Comparison of ENCODE assay signal across 1 cellular context in the genomic region with DNA sequence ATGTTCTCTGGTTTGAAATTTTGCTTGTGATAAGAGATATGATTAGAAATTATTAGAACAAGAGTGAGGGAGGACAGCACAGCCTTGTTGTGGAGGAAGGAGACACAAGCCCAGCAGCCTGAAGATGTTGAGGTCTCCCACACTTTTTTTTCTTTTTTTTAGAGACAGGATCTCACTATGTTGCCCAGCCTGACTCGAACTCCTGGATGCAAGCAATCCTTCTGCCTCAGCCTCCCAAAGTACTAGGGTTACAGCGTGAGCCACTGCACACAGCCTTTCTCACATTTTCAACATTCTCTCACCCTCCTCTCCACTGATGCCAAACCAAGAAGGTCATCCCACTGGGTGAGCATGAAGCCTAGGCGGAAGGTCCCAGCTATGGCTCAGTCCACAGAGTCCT.
TF ChIP-seq lines count a peak whose summit lies in the region.

No MANE protein-coding gene starts in this region.

TF ChIP-seq in HCT116, 20 proteins besides CTCF, POLR2A, EP300 and RAD21 (continued from another document):
- TF ChIP-seq, protein P1, sequence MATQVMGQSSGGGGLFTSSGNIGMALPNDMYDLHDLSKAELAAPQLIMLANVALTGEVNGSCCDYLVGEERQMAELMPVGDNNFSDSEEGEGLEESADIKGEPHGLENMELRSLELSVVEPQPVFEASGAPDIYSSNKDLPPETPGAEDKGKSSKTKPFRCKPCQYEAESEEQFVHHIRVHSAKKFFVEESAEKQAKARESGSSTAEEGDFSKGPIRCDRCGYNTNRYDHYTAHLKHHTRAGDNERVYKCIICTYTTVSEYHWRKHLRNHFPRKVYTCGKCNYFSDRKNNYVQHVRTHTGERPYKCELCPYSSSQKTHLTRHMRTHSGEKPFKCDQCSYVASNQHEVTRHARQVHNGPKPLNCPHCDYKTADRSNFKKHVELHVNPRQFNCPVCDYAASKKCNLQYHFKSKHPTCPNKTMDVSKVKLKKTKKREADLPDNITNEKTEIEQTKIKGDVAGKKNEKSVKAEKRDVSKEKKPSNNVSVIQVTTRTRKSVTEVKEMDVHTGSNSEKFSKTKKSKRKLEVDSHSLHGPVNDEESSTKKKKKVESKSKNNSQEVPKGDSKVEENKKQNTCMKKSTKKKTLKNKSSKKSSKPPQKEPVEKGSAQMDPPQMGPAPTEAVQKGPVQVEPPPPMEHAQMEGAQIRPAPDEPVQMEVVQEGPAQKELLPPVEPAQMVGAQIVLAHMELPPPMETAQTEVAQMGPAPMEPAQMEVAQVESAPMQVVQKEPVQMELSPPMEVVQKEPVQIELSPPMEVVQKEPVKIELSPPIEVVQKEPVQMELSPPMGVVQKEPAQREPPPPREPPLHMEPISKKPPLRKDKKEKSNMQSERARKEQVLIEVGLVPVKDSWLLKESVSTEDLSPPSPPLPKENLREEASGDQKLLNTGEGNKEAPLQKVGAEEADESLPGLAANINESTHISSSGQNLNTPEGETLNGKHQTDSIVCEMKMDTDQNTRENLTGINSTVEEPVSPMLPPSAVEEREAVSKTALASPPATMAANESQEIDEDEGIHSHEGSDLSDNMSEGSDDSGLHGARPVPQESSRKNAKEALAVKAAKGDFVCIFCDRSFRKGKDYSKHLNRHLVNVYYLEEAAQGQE (IDR thresholded peaks at IDR 0.05; ENCODE audit: low read depth) = no peak
- TF ChIP-seq FOSL1 (IDR thresholded peaks at IDR 0.05; ENCODE audit: low read depth) (no peak), CBX3 (IDR thresholded peaks at IDR 0.05; ENCODE audit: low read depth) (no peak), CEBPB (IDR thresholded peaks at IDR 0.05; ENCODE audit: low read depth) (no peak), SRF (IDR thresholded peaks at IDR 0.05; ENCODE audit: low read depth) (no peak), SP1 (IDR thresholded peaks at IDR 0.05; ENCODE audit: low read depth) (no peak), SIN3A (IDR thresholded peaks at IDR 0.05; ENCODE audit: low read depth) (no peak), ZNF274 (IDR thresholded peaks at IDR 0.05; ENCODE audit: low read depth, low read length) (no peak), EGR1 (IDR thresholded peaks at IDR 0.05; ENCODE audit: low read depth) (no peak)
